Comparison of ENCODE assay signal across 15 cellular contexts in genomic region chr20:57031867-57032355, GRCh38.
"Had no signal": no experiment of that assay in that cellular context is flagged by ENCODE, and none has a peak within 500 bp of the region (broad histone marks: within the 10 kb centered on the region; RNA-seq: fewer than 3 reads in every experiment).

No MANE protein-coding gene starts in this region.

- H3K27ac Mint-ChIP-seq: activated CD4-positive, alpha-beta memory T cell treated with anti-CD3 and anti-CD28 coated beads, Interleukin-2, amount 10 ng/mL, durations not matched to agents 7 days and 5 days; activated CD4-positive, alpha-beta T cell treated with anti-CD3 and anti-CD28 coated beads for 36 hours; activated T-cell treated with anti-CD3 and anti-CD28 coated beads, Interleukin-2, amount 50 U/mL, for 72 hours had no signal

- H3K9me3 ChIP-seq: neutrophil had no signal

- H3K27ac ChIP-seq: coronary artery, gastroesophageal sphincter, neutrophil, right atrium auricular region had no signal

- H3K36me3 ChIP-seq: gastroesophageal sphincter, neutrophil, right atrium auricular region had no signal

- H3K4me1 ChIP-seq: right atrium auricular region had no signal

- H3K4me3 ChIP-seq: coronary artery, gastroesophageal sphincter, right atrium auricular region had no signal

- ATAC-seq: activated CD4-positive, alpha-beta T cell treated with anti-CD3 and anti-CD28 coated beads for 36 hours; activated T-cell treated with anti-CD3 and anti-CD28 coated beads, Interleukin-2, amount 50 U/mL, for 72 hours; gastroesophageal sphincter had no signal

- H3K27me3 ChIP-seq: right atrium auricular region had no signal

- H3K27me3 Mint-ChIP-seq: activated CD4-positive, alpha-beta memory T cell treated with anti-CD3 and anti-CD28 coated beads, Interleukin-2, amount 10 ng/mL, durations not matched to agents 7 days and 5 days had no signal

- DNase-seq: activated CD4-positive, alpha-beta memory T cell treated with anti-CD3 and anti-CD28 coated beads, Interleukin-2, amount 10 ng/mL, durations not matched to agents 7 days and 5 days; activated CD4-positive, alpha-beta T cell treated with anti-CD3 and anti-CD28 coated beads for 36 hours; activated CD8-positive, alpha-beta memory T cell treated with anti-CD3 and anti-CD28 coated beads, Interleukin-2, amount 50 U/mL, for 4 hours; activated naive CD4-positive, alpha-beta T cell; activated T-cell treated with anti-CD3 and anti-CD28 coated beads, Interleukin-2, amount 50 U/mL, for 72 hours; aorta; effector memory CD4-positive, alpha-beta T cell; hippocampal formation; kidney glomerular epithelial cell; posterior cingulate gyrus; small intestine had no signal

- H3K4me3 Mint-ChIP-seq: activated CD4-positive, alpha-beta memory T cell treated with anti-CD3 and anti-CD28 coated beads, Interleukin-2, amount 10 ng/mL, durations not matched to agents 7 days and 5 days; activated CD4-positive, alpha-beta T cell treated with anti-CD3 and anti-CD28 coated beads for 36 hours; activated T-cell treated with anti-CD3 and anti-CD28 coated beads, Interleukin-2, amount 50 U/mL, for 72 hours had no signal

- H3K4me1 Mint-ChIP-seq: activated CD4-positive, alpha-beta memory T cell treated with anti-CD3 and anti-CD28 coated beads, Interleukin-2, amount 10 ng/mL, durations not matched to agents 7 days and 5 days; activated CD4-positive, alpha-beta T cell treated with anti-CD3 and anti-CD28 coated beads for 36 hours had no signal
